ENCODE assay signal across 16 cellular contexts in the genomic region with DNA sequence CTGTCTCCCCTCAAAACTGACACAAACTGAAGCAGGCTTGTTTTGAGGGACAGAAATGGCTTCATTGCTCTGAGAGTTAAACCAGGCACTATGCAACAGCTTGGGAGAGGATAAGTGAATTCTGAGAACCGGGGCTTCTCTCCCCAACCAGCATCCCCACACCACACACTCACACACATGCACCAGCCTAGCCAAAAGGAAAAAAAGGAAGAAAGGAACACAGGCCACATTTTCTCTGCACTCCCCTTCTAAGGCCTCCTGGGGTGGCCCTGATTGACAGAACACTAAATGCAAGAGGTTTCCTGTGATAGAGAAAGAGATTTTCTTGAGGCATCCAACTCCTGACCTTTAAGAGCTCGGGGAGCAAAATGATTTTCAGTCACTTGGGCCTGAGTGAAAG.
A peak's percentile ranks its signal among the peaks of the same experiment; 100 is the strongest.
DNase-seq lines count a peak whose midpoint lies in the region; TF ChIP-seq lines count a peak whose summit lies in the region.
"Had no signal": no experiment of that assay in that cellular context is flagged by ENCODE, and none has a peak within 500 bp of the region (broad histone marks: within the 10 kb centered on the region; RNA-seq: fewer than 3 reads in every experiment).

No MANE protein-coding gene starts in this region.

- H3K27ac ChIP-seq in Karpas-422 (ENCODE audit: low read length) (peak overlapping the region; percentile 97), neuronal stem cell (replicated peaks; ENCODE audit: low read length) (peak overlapping the region; percentile 79)
- H3K27ac ChIP-seq: KMS-11, SJCRH30 had no signal

- no peaks in the 10 kb centered on the region for H4K20me1 ChIP-seq in Karpas-422 (ENCODE audit: insufficient read depth, low read depth, low read length)

- H3K4me3 ChIP-seq in Karpas-422 (ENCODE audit: low read length) (peak overlapping the region; percentile 30; the same call in 1 of the 2 replicates), neuronal stem cell (ENCODE audit: low read length in 2 of 2) (no peak overlapping the region)
- H3K4me3 ChIP-seq: SJCRH30 had no signal

- H2AFZ ChIP-seq in Karpas-422 (ENCODE audit: low read length), result no peak overlapping the region
- no peak overlapping the region for H2AFZ ChIP-seq in neuronal stem cell (ENCODE audit: low read length)

- no CpG with 5 or more reads among the region's 2 CpGs for WGBS in neuronal stem cell (ENCODE audit: extremely low coverage in 2 of 2, insufficient read length in 2 of 2, insufficient replicate concordance in 1 of 2), 2 donors

- peaks cover 12% of the 10 kb centered on the region for H3K9me3 ChIP-seq in Karpas-422 (ENCODE audit: low read length)
- H3K9me3 ChIP-seq in neuronal stem cell (replicated peaks in 1 of 2; ENCODE audit: control insufficient read depth in 2 of 2, insufficient read depth in 1 of 2, low read depth in 1 of 2, low read length in 2 of 2), result peaks cover 9 to 14% of the 10 kb centered on the region in 2 donors
- H3K9me3 ChIP-seq: BE2C had no signal

- no peak overlapping the region for H3K23ac ChIP-seq in neuronal stem cell (ENCODE audit: low read depth, low read length, poor library complexity)

- no peak for TF ChIP-seq CTCF in brain (conservative IDR thresholded peaks at IDR 0.05)

- peaks cover 77% of the 10 kb centered on the region for H3K4me1 ChIP-seq in Karpas-422 (ENCODE audit: low read length)
- peaks cover 5 to 19% of the 10 kb centered on the region in 2 donors for H3K4me1 ChIP-seq in neuronal stem cell (ENCODE audit: control insufficient read depth in 2 of 2, insufficient read depth in 1 of 2, low read depth in 1 of 2, low read length in 2 of 2)
- H3K4me1 ChIP-seq: BE2C, Caco-2, SJCRH30 had no signal

- H3K9ac ChIP-seq in Karpas-422 (ENCODE audit: low read length), result peak overlapping the region; percentile 69
- no peak overlapping the region for H3K9ac ChIP-seq in neuronal stem cell (ENCODE audit: low read depth, low read length, poor library complexity)
- H3K9ac ChIP-seq: KMS-11 had no signal

- H3K27ac Mint-ChIP-seq in brain, result peak overlapping the region; percentile 45 to 92 (median 77)
- H3K27ac Mint-ChIP-seq: CD4-positive, CD25-positive, alpha-beta regulatory T cell had no signal

- H3K36me3 Mint-ChIP-seq in brain, result peaks cover 11% of the 10 kb centered on the region
- H3K36me3 Mint-ChIP-seq: CD4-positive, CD25-positive, alpha-beta regulatory T cell had no signal

- peaks cover 56% of the 10 kb centered on the region for H3K4me1 Mint-ChIP-seq in brain
- H3K4me1 Mint-ChIP-seq: CD4-positive, CD25-positive, alpha-beta regulatory T cell had no signal

- peak overlapping the region in 4 of 5 experiments; percentile 1 to 45 (median 26) for H3K4me3 Mint-ChIP-seq in brain
- H3K4me3 Mint-ChIP-seq: CD4-positive, CD25-positive, alpha-beta regulatory T cell had no signal

- H2AK5ac ChIP-seq in neuronal stem cell (ENCODE audit: low read depth, low read length), result no peak overlapping the region

- peaks cover 28 to 48% (median 38%) of the 10 kb centered on the region in 5 experiments for H3K9me3 Mint-ChIP-seq in brain

- H3K27me3 ChIP-seq in Karpas-422 (ENCODE audit: low read length) (no peaks in the 10 kb centered on the region), neuronal stem cell (ENCODE audit: control insufficient read depth in 3 of 3, insufficient read depth in 3 of 3, low read depth in 1 of 3, low read length in 3 of 3) (no peaks in the 10 kb centered on the region)
- H3K27me3 ChIP-seq: BE2C, SJCRH30 had no signal

- no peaks in the 10 kb centered on the region for H3K79me2 ChIP-seq in Karpas-422 (ENCODE audit: low read length)

- no peak overlapping the region for H2BK12ac ChIP-seq in neuronal stem cell (ENCODE audit: low read length)

- H3K4me2 ChIP-seq in Karpas-422 (ENCODE audit: low read depth, low read length, poor library complexity, severe bottlenecking) (peak overlapping the region; percentile 59), neuronal stem cell (ENCODE audit: insufficient read depth, low read length, poor library complexity, severe bottlenecking) (peak overlapping the region; percentile 30)
- H3K4me2 ChIP-seq: KMS-11 had no signal

- no peak overlapping the region for H2BK5ac ChIP-seq in neuronal stem cell (ENCODE audit: low read length)

- no peak overlapping the region for H2BK120ac ChIP-seq in neuronal stem cell (ENCODE audit: low read depth, low read length)

- no peak overlapping the region for H4K8ac ChIP-seq in neuronal stem cell (ENCODE audit: low read depth, low read length)

- no peaks in the 10 kb centered on the region for H3K9me2 ChIP-seq in Karpas-422 (replicated peaks; ENCODE audit: insufficient read depth, low read length)

- no peak overlapping the region for H3K4ac ChIP-seq in neuronal stem cell (ENCODE audit: low read length)

- H3K27me3 Mint-ChIP-seq in brain, result peaks cover 15% of the 10 kb centered on the region

- no peak overlapping the region for H2BK15ac ChIP-seq in neuronal stem cell (ENCODE audit: low read length)

- no peak overlapping the region for H4K91ac ChIP-seq in neuronal stem cell (ENCODE audit: low read depth, low read length, poor library complexity)

- H3K18ac ChIP-seq in neuronal stem cell (ENCODE audit: low read length), result no peak overlapping the region

- no peaks in the 10 kb centered on the region for H3K79me1 ChIP-seq in neuronal stem cell (ENCODE audit: low read depth, low read length)

- peak; percentile 21 for DNase-seq in activated CD8-positive, alpha-beta memory T cell treated with anti-CD3 and anti-CD28 coated beads for 24 hours
- no peak for DNase-seq in activated CD8-positive, alpha-beta memory T cell treated with anti-CD3 and anti-CD28 coated beads, Interleukin-2, amount 50 U/mL, for 4 hours
- peak; percentile 52 for DNase-seq in Karpas-422
- no peak for DNase-seq in neuronal stem cell (ENCODE audit: low spot score)
- DNase-seq in kidney glomerular epithelial cell (lab: John Stamatoyannopoulos, UW), result no peak
- DNase-seq in GM03348 (ENCODE audit: low spot score), result no peak
- no peak for DNase-seq in DMS114 treated with DMSO at 0.1 percent for 48 hours (lab: John Stamatoyannopoulos, UW; ENCODE audit: unreplicated experiment)
- DNase-seq: BE2C; Caco-2; CD4-positive, CD25-positive, alpha-beta regulatory T cell; NCI-H1436; NCI-H1930; NCI-H226 had no signal

- no peak overlapping the region for H3K14ac ChIP-seq in neuronal stem cell (ENCODE audit: low read length)

- no peaks in the 10 kb centered on the region for H3K36me3 ChIP-seq in Karpas-422 (ENCODE audit: insufficient read depth, low read length)
- H3K36me3 ChIP-seq in neuronal stem cell (replicated peaks in 1 of 2; ENCODE audit: control insufficient read depth in 2 of 2, insufficient read depth in 2 of 2, low read length in 2 of 2), result no peaks in the 10 kb centered on the region
- H3K36me3 ChIP-seq: BE2C, SJCRH30 had no signal

Comparison
In these comparisons a context has a peak if more than half of its experiments do, and no peak if none do; other contexts are left out.
1. DNase-seq: peak in activated CD8-positive, alpha-beta memory T cell treated with anti-CD3 and anti-CD28 coated beads for 24 hours (single experiment) and Karpas-422 (single experiment); none in activated CD8-positive, alpha-beta memory T cell treated with anti-CD3 and anti-CD28 coated beads, Interleukin-2, amount 50 U/mL, for 4 hours (single experiment), neuronal stem cell (single experiment), kidney glomerular epithelial cell (single experiment), GM03348 (single experiment) and DMS114 treated with DMSO at 0.1 percent for 48 hours (single experiment).